ENCODE assay signal across 22 cellular contexts in genomic region chr3:29977360-29977759, GRCh38.
A peak's percentile ranks its signal among the peaks of the same experiment; 100 is the strongest.
DNase-seq lines count a peak whose midpoint lies in the region; ATAC-seq, FAIRE-seq and TF ChIP-seq lines count a peak whose summit lies in the region.
"Had no signal": no experiment of that assay in that cellular context is flagged by ENCODE, and none has a peak within 500 bp of the region (broad histone marks: within the 10 kb centered on the region; RNA-seq: fewer than 3 reads in every experiment).

No MANE protein-coding gene starts in this region.

- CTCF ChIA-PET in endothelial cell of umbilical vein (lab: Charles Lee): interaction anchor here (1.1 kb wide), 2 partner anchors 35 to 995 kb away, joined by 3 read pairs; no protein-coding TSS in a partner anchor

- dilution Hi-C loops in endothelial cell of umbilical vein (cut with MboI; ENCODE audit: extremely low pct_ligation_motif_present, low sequenced_read_pairs): no loop called here

- H3K9me3 ChIP-seq in endothelial cell of umbilical vein (replicated peaks; ENCODE audit: control insufficient read depth, insufficient read depth, low read length): no peaks in the 10 kb centered on the region
- no peaks in the 10 kb centered on the region for H3K9me3 ChIP-seq in right cardiac atrium (ENCODE audit: control insufficient read depth, low read length)

- TF ChIP-seq CTCF in astrocyte of the cerebellum (IDR thresholded peaks at IDR 0.05; ENCODE audit: low read depth, low read length, missing control alignments) (no peak), endothelial cell of umbilical vein (IDR thresholded peaks at IDR 0.05; ENCODE audit: extremely low read depth in 1 of 2, insufficient read depth in 1 of 2, low read depth in 1 of 2, low read length in 2 of 2) (no peak)

- FAIRE-seq in endothelial cell of umbilical vein (lab: Jason Lieb, UNC): no peak
- FAIRE-seq: A204.1, GM18507, HTR-8/SVneo, K562 had no signal

- ATAC-seq in GM18907 (IDR thresholded peaks at IDR 0.05; ENCODE audit: unreplicated experiment) (no peak), right cardiac atrium (no peak)
- ATAC-seq: K562, Panc1 had no signal

- H3K4me3 ChIP-seq in astrocyte of the cerebellum (ENCODE audit: low read depth, low read length): no peak overlapping the region
- H3K4me3 ChIP-seq in endothelial cell of umbilical vein (replicated peaks in 1 of 3; ENCODE audit: insufficient read depth in 1 of 3, low read depth in 1 of 3, low read length in 3 of 3): no peak overlapping the region
- no peak overlapping the region for H3K4me3 ChIP-seq in right cardiac atrium (ENCODE audit: low read length)
- H3K4me3 ChIP-seq: K562 had no signal

- intact Hi-C loops in endothelial cell of umbilical vein (cut with micrococcal nuclease): no loop called here
- intact Hi-C loops in right cardiac atrium (cut with DNase I): no loop called here

- H3K4me2 ChIP-seq in endothelial cell of umbilical vein (ENCODE audit: insufficient read depth, low read length): peak overlapping the region; percentile 67

- no peaks in the 10 kb centered on the region for H3K9me1 ChIP-seq in endothelial cell of umbilical vein (replicated peaks; ENCODE audit: control insufficient read depth, extremely low read depth, insufficient read depth, low read length)

- no peaks in the 10 kb centered on the region for H3K27me3 ChIP-seq in endothelial cell of umbilical vein (ENCODE audit: control insufficient read depth in 2 of 2, insufficient read depth in 2 of 2, low read length in 2 of 2)
- no peaks in the 10 kb centered on the region for H3K27me3 ChIP-seq in right cardiac atrium (ENCODE audit: control insufficient read depth, insufficient read depth)

- POLR2A ChIA-PET in endothelial cell of umbilical vein (lab: Charles Lee): no interaction called here

- no peaks in the 10 kb centered on the region for H3K79me2 ChIP-seq in endothelial cell of umbilical vein (ENCODE audit: control insufficient read depth, insufficient read depth, low read length)

- no peaks in the 10 kb centered on the region for H4K20me1 ChIP-seq in endothelial cell of umbilical vein (replicated peaks; ENCODE audit: control insufficient read depth, extremely low read depth, insufficient read depth, low read length)

- H3K4me1 ChIP-seq in endothelial cell of umbilical vein (ENCODE audit: control insufficient read depth, extremely low read depth, insufficient read depth, low read length) (peaks cover 11% of the 10 kb centered on the region), right cardiac atrium (ENCODE audit: control insufficient read depth, insufficient read depth, low read length) (no peaks in the 10 kb centered on the region)

- H3K9ac ChIP-seq in endothelial cell of umbilical vein (replicated peaks; ENCODE audit: extremely low read depth, insufficient read depth, low read length): no peak overlapping the region

- DNase-seq in GM03348 (ENCODE audit: low spot score) (peak; percentile 27), astrocyte of the cerebellum (ENCODE audit: low read depth) (peak; percentile 16), endothelial cell of umbilical vein (ENCODE audit: low read depth, low spot score) (no peak), iris pigment epithelial cell (ENCODE audit: low read depth) (peak; percentile 38), COLO668 (lab: John Stamatoyannopoulos, UW; ENCODE audit: unreplicated experiment) (no peak), NCI-H146 (lab: John Stamatoyannopoulos, UW) (no peak), right cardiac atrium (no peak)
- DNase-seq: GOT3, HCEC 1CT, Kasumi-1, NCI-H1092 treated with DMSO at 0.1 percent for 48 hours, NCI-H1436 treated with DMSO at 0.1 percent for 48 hours, NCI-H1930, NCI-H526 treated with DMSO at 0.1 percent for 48 hours, SHP77 had no signal

- no peak overlapping the region for H2AFZ ChIP-seq in endothelial cell of umbilical vein (ENCODE audit: low read depth, low read length)

- no peak for TF ChIP-seq POLR2A in endothelial cell of umbilical vein (IDR thresholded peaks at IDR 0.05; ENCODE audit: low read depth, low read length)

- H3K27ac ChIP-seq in endothelial cell of umbilical vein (ENCODE audit: insufficient read depth, low read depth, low read length) (peak overlapping the region; percentile 29), right cardiac atrium (ENCODE audit: low read length) (no peak overlapping the region)
- H3K27ac ChIP-seq: RWPE1 had no signal

- WGBS in right cardiac atrium: 33% methylated on average over 2 of the region's 2 CpGs

- in situ Hi-C loops in astrocyte of the cerebellum (cut with HindIII; ENCODE audit: low sequenced_read_pairs): no loop called here

- no peaks in the 10 kb centered on the region for H3K36me3 ChIP-seq in endothelial cell of umbilical vein (ENCODE audit: control insufficient read depth in 2 of 2, extremely low read depth in 1 of 2, insufficient read depth in 2 of 2, low read length in 2 of 2)

- no TSS peak for BruUV-seq in endothelial cell of umbilical vein (replicated peaks; lab: Mats Ljungman, UMichigan)

TF ChIP-seq in endothelial cell of umbilical vein, 7 proteins besides CTCF, POLR2A, EP300 and RAD21:
- no peak for TF ChIP-seq EZH2 (IDR thresholded peaks at IDR 0.05; ENCODE audit: borderline replicate concordance, low read depth, low read length, severe bottlenecking)
- no peak for TF ChIP-seq JUN (IDR thresholded peaks at IDR 0.05; ENCODE audit: borderline replicate concordance, insufficient read depth, insufficient read length, low read depth)
- TF ChIP-seq POLR2AphosphoS5 (IDR thresholded peaks at IDR 0.05; ENCODE audit: insufficient read depth, low read depth, low read length): no peak
- no peak for TF ChIP-seq FOS (IDR thresholded peaks at IDR 0.05; ENCODE audit: borderline replicate concordance, insufficient read depth, low read length)
- no peak for TF ChIP-seq GATA2 (IDR thresholded peaks at IDR 0.05; ENCODE audit: insufficient read depth, insufficient read length, low read depth, low read length)
- no peak for TF ChIP-seq MAX (IDR thresholded peaks at IDR 0.05; ENCODE audit: insufficient read depth, insufficient read length)
- no peak for TF ChIP-seq MYC (IDR thresholded peaks at IDR 0.05; ENCODE audit: low read depth, low read length)

Comparison
In these comparisons a context has a peak if more than half of its experiments do, and no peak if none do; other contexts are left out.
1. DNase-seq: peak in GM03348 (single experiment), astrocyte of the cerebellum (single experiment) and iris pigment epithelial cell (single experiment); none in endothelial cell of umbilical vein (single experiment), COLO668 (single experiment), NCI-H146 (single experiment) and right cardiac atrium (0 of 3).